Comparison of ENCODE assay signal across 7 cellular contexts in genomic region chr11:62552465-62552782, GRCh38. TPM values are rescaled to one million over a fixed set of nuclear protein-coding genes. Genes with fewer than 3 reads are reported as not detected.
DNase-seq lines count a peak whose midpoint lies in the region; ATAC-seq and TF ChIP-seq lines count a peak whose summit lies in the region.

No MANE protein-coding gene starts in this region.

- no peaks in the 10 kb centered on the region for H3K36me3 Mint-ChIP-seq in activated CD4-positive, alpha-beta memory T cell treated with anti-CD3 and anti-CD28 coated beads, Interleukin-2, amount 10 ng/mL, durations not matched to agents 7 days and 5 days (ENCODE audit: low read depth)

- DNase-seq in activated CD4-positive, alpha-beta memory T cell treated with anti-CD3 and anti-CD28 coated beads, Interleukin-2, amount 10 ng/mL, durations not matched to agents 7 days and 5 days = no peak
- no peak for DNase-seq in right atrium auricular region (ENCODE audit: low spot score)
- DNase-seq in stimulated activated naive CD8-positive, alpha-beta T cell treated with anti-CD3 and anti-CD28 coated beads, Interleukin-15, amount 100 ng/mL, for 72 hours = no peak
- DNase-seq in putamen (ENCODE audit: low spot score) = no peak
- no peak for DNase-seq in NK-92 treated with Interleukin-12 subunit alpha and Interleukin-12 subunit beta, amount 100 ng/mL, for 24 hours (lab: John Stamatoyannopoulos, UW)
- DNase-seq in GF-D8 (lab: John Stamatoyannopoulos, UW) = no peak

- POLR2A ChIA-PET in activated CD4-positive, alpha-beta memory T cell treated with anti-CD3 and anti-CD28 coated beads, Interleukin-2, amount 10 ng/mL, durations not matched to agents 7 days and 5 days (lab: Charles Lee) = interaction anchor here (1.0 to 10.8 kb wide), 16 partner anchors 8 to 330 kb away, joined by 3 to 364 read pairs (median 7); partner anchors contain the start of genes AHNAK, C11orf98, CSKMT and EEF1G

- TF ChIP-seq CTCF in right atrium auricular region (IDR thresholded peaks at IDR 0.05) = no peak

- CTCF ChIA-PET in activated CD4-positive, alpha-beta memory T cell treated with anti-CD3 and anti-CD28 coated beads, Interleukin-2, amount 10 ng/mL, durations not matched to agents 7 days and 5 days (lab: Charles Lee) = interaction anchor here (0.8 to 11.6 kb wide), 12 partner anchors 8 to 162 kb away, joined by 3 to 268 read pairs (median 4); partner anchors contain the start of genes AHNAK and TUT1

- H3K36me3 ChIP-seq in HUES6 (ENCODE audit: control insufficient read depth, insufficient read depth, low read length) (peaks cover 6% of the 10 kb centered on the region), right atrium auricular region (no peaks in the 10 kb centered on the region)

- ATAC-seq in stimulated activated naive CD8-positive, alpha-beta T cell treated with anti-CD3 and anti-CD28 coated beads, Interleukin-15, amount 100 ng/mL, for 72 hours = no peak

- peak overlapping the region; percentile 99 for H3K27ac Mint-ChIP-seq in activated CD4-positive, alpha-beta memory T cell treated with anti-CD3 and anti-CD28 coated beads, Interleukin-2, amount 10 ng/mL, durations not matched to agents 7 days and 5 days
- peak overlapping the region; percentile 94 for H3K27ac Mint-ChIP-seq in stimulated activated naive CD8-positive, alpha-beta T cell treated with anti-CD3 and anti-CD28 coated beads, Interleukin-15, amount 100 ng/mL, for 72 hours

- H3K4me3 ChIP-seq in HUES6 (ENCODE audit: low read depth, low read length) (peak overlapping the region; percentile 35; the same call in 1 of the 2 replicates), right atrium auricular region (peak overlapping the region in 1 of 2 donors; percentile 32)

- peaks cover 88% of the 10 kb centered on the region for H3K4me1 Mint-ChIP-seq in activated CD4-positive, alpha-beta memory T cell treated with anti-CD3 and anti-CD28 coated beads, Interleukin-2, amount 10 ng/mL, durations not matched to agents 7 days and 5 days
- H3K4me1 Mint-ChIP-seq in stimulated activated naive CD8-positive, alpha-beta T cell treated with anti-CD3 and anti-CD28 coated beads, Interleukin-15, amount 100 ng/mL, for 72 hours = peaks cover 97% of the 10 kb centered on the region

- no peaks in the 10 kb centered on the region for H3K9me3 ChIP-seq in HUES6 (ENCODE audit: control insufficient read depth, insufficient read depth, low read depth, low read length)
- H3K9me3 ChIP-seq in right atrium auricular region = no peaks in the 10 kb centered on the region

- peaks cover 17% of the 10 kb centered on the region for H3K27me3 ChIP-seq in HUES6 (ENCODE audit: control insufficient read depth, insufficient read depth, low read length)
- H3K27me3 ChIP-seq in right atrium auricular region = no peaks in the 10 kb centered on the region

- H3K9me3 Mint-ChIP-seq in activated CD4-positive, alpha-beta memory T cell treated with anti-CD3 and anti-CD28 coated beads, Interleukin-2, amount 10 ng/mL, durations not matched to agents 7 days and 5 days = no peaks in the 10 kb centered on the region
- H3K9me3 Mint-ChIP-seq in stimulated activated naive CD8-positive, alpha-beta T cell treated with anti-CD3 and anti-CD28 coated beads, Interleukin-15, amount 100 ng/mL, for 72 hours = no peaks in the 10 kb centered on the region

- peak overlapping the region; percentile 32; the same call in 1 of the 2 replicates for H3K27ac ChIP-seq in HUES6 (ENCODE audit: low read depth, low read length)
- H3K27ac ChIP-seq in right atrium auricular region = peak overlapping the region; percentile 90 to 95

- H3K27me3 Mint-ChIP-seq in activated CD4-positive, alpha-beta memory T cell treated with anti-CD3 and anti-CD28 coated beads, Interleukin-2, amount 10 ng/mL, durations not matched to agents 7 days and 5 days = peaks cover 21% of the 10 kb centered on the region
- H3K27me3 Mint-ChIP-seq in stimulated activated naive CD8-positive, alpha-beta T cell treated with anti-CD3 and anti-CD28 coated beads, Interleukin-15, amount 100 ng/mL, for 72 hours = peaks cover 15% of the 10 kb centered on the region

- peak overlapping the region; percentile 45 for H3K4me3 Mint-ChIP-seq in activated CD4-positive, alpha-beta memory T cell treated with anti-CD3 and anti-CD28 coated beads, Interleukin-2, amount 10 ng/mL, durations not matched to agents 7 days and 5 days
- H3K4me3 Mint-ChIP-seq in stimulated activated naive CD8-positive, alpha-beta T cell treated with anti-CD3 and anti-CD28 coated beads, Interleukin-15, amount 100 ng/mL, for 72 hours = peak overlapping the region; percentile 62 to 65

- H3K9ac ChIP-seq in HUES6 (ENCODE audit: low read length) = no peak overlapping the region

- H3K4me1 ChIP-seq in HUES6 (ENCODE audit: control insufficient read depth, insufficient read depth, low read length) (peaks cover 64% of the 10 kb centered on the region), right atrium auricular region (peaks cover 0 to 98% of the 10 kb centered on the region in 2 donors)

RNA-seq across cellular contexts. Expression of gene AHNAK, which starts 5.8 kb away (rescaled TPM):
- total RNA-seq in activated CD4-positive, alpha-beta memory T cell treated with anti-CD3 and anti-CD28 coated beads, Interleukin-2, amount 10 ng/mL, durations not matched to agents 7 days and 5 days = 100 to 1,000 TPM; 323 to 360 TPM
- 100 to 1,000 TPM; 270 to 441 TPM for total RNA-seq in right atrium auricular region

RNA-seq across cellular contexts. Expression of gene EEF1G, which starts 21.3 kb away (rescaled TPM):
- 100 to 1,000 TPM; 991 to 999 TPM for total RNA-seq in activated CD4-positive, alpha-beta memory T cell treated with anti-CD3 and anti-CD28 coated beads, Interleukin-2, amount 10 ng/mL, durations not matched to agents 7 days and 5 days
- total RNA-seq in right atrium auricular region = 1,000 to 10,000 TPM in 1 of 2 donors, 100 to 1,000 TPM in 1; 707 to 1,175 TPM

RNA-seq across cellular contexts. Expression of gene TUT1, which starts 38.9 kb away (rescaled TPM):
- 10 to 100 TPM; 23.7 to 25.2 TPM for total RNA-seq in activated CD4-positive, alpha-beta memory T cell treated with anti-CD3 and anti-CD28 coated beads, Interleukin-2, amount 10 ng/mL, durations not matched to agents 7 days and 5 days
- total RNA-seq in right atrium auricular region = 1 to 10 TPM; 5.4 to 5.7 TPM

RNA-seq across cellular contexts. Expression of gene MTA2, which starts 49.2 kb away (rescaled TPM):
- total RNA-seq in activated CD4-positive, alpha-beta memory T cell treated with anti-CD3 and anti-CD28 coated beads, Interleukin-2, amount 10 ng/mL, durations not matched to agents 7 days and 5 days = 100 to 1,000 TPM; 226 TPM
- 10 to 100 TPM; 30.0 to 40.5 TPM for total RNA-seq in right atrium auricular region
